14 cellular contexts compared by ENCODE assay signal in the genomic region with DNA sequence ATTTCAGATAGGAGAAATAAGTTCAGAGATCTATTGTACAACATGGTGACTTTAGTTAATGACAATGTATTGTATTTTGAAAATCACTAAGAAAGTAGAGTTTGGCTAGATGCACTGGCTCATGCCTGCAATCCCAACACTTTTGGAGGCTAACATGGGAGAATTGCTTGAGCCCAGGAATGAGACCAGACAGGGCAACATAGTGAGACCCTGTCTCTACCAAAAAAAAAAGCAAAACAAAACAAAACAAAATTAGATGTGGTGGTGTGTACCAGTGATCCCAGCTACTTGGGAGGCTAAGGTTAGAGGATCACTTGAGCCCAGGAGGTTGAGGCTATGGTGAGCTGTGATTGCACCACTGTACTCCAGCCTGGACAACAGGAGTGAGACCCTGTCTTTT. TPM values are rescaled to one million over a fixed set of nuclear protein-coding genes. Genes with fewer than 3 reads are reported as not detected.
DNase-seq lines count a peak whose midpoint lies in the region; ATAC-seq and TF ChIP-seq lines count a peak whose summit lies in the region.
"Had no signal": no experiment of that assay in that cellular context is flagged by ENCODE, and none has a peak within 500 bp of the region (broad histone marks: within the 10 kb centered on the region; RNA-seq: fewer than 3 reads in every experiment).

No MANE protein-coding gene starts in this region.

- no peaks in the 10 kb centered on the region for H3K9me3 Mint-ChIP-seq in activated CD8-positive, alpha-beta T cell treated with anti-CD3 and anti-CD28 coated beads, Interleukin-2, amount 10 ng/mL, durations not matched to agents 7 days and 5 days (ENCODE audit: insufficient read depth)
- no peaks in the 10 kb centered on the region for H3K9me3 Mint-ChIP-seq in activated CD8-positive, alpha-beta T cell treated with anti-CD3 and anti-CD28 coated beads for 36 hours
- no peaks in the 10 kb centered on the region for H3K9me3 Mint-ChIP-seq in stimulated activated naive CD8-positive, alpha-beta T cell treated with anti-CD3 and anti-CD28 coated beads, Interleukin-15, amount 100 ng/mL, for 72 hours
- peaks cover 5% of the 10 kb centered on the region for H3K9me3 Mint-ChIP-seq in activated T-helper 17 cell treated with anti-CD3 and anti-CD28 coated beads, Interleukin-2, amount 50 U/mL, for 72 hours
- H3K9me3 Mint-ChIP-seq: CD8-positive, alpha-beta T cell had no signal

- H3K4me1 Mint-ChIP-seq in activated CD8-positive, alpha-beta T cell treated with anti-CD3 and anti-CD28 coated beads, Interleukin-2, amount 10 ng/mL, durations not matched to agents 7 days and 5 days (ENCODE audit: low read depth), result peaks cover 24% of the 10 kb centered on the region
- H3K4me1 Mint-ChIP-seq in activated CD8-positive, alpha-beta T cell treated with anti-CD3 and anti-CD28 coated beads for 36 hours (ENCODE audit: low read depth), result peaks cover 24% of the 10 kb centered on the region
- H3K4me1 Mint-ChIP-seq in stimulated activated naive CD8-positive, alpha-beta T cell treated with anti-CD3 and anti-CD28 coated beads, Interleukin-15, amount 100 ng/mL, for 72 hours, result peaks cover 13% of the 10 kb centered on the region
- H3K4me1 Mint-ChIP-seq in activated T-helper 17 cell treated with anti-CD3 and anti-CD28 coated beads, Interleukin-2, amount 50 U/mL, for 72 hours, result peaks cover 11% of the 10 kb centered on the region

- ATAC-seq in activated CD8-positive, alpha-beta T cell treated with anti-CD3 and anti-CD28 coated beads, Interleukin-2, amount 10 ng/mL, durations not matched to agents 7 days and 5 days, result no peak
- no peak for ATAC-seq in activated CD8-positive, alpha-beta T cell treated with anti-CD3 and anti-CD28 coated beads for 36 hours
- ATAC-seq in stimulated activated naive CD8-positive, alpha-beta T cell treated with anti-CD3 and anti-CD28 coated beads, Interleukin-15, amount 100 ng/mL, for 72 hours, result peak; percentile 19
- no peak for ATAC-seq in stimulated activated naive CD8-positive, alpha-beta T cell treated with anti-CD3 and anti-CD28 coated beads, Interleukin-15, Interleukin-2, amounts not matched to agents 100 U/mL and 50 U/mL, for 24 hours
- ATAC-seq in activated T-helper 17 cell treated with anti-CD3 and anti-CD28 coated beads, Interleukin-2, amount 50 U/mL, for 72 hours (replicated peaks), result no peak
- no peak for ATAC-seq in GM19351 (IDR thresholded peaks at IDR 0.05; ENCODE audit: unreplicated experiment)
- ATAC-seq: CD8-positive, alpha-beta T cell had no signal

- H3K27ac Mint-ChIP-seq in activated CD8-positive, alpha-beta T cell treated with anti-CD3 and anti-CD28 coated beads, Interleukin-2, amount 10 ng/mL, durations not matched to agents 7 days and 5 days, result peak overlapping the region; percentile 58
- H3K27ac Mint-ChIP-seq in activated CD8-positive, alpha-beta T cell treated with anti-CD3 and anti-CD28 coated beads for 36 hours, result no peak overlapping the region
- H3K27ac Mint-ChIP-seq in stimulated activated naive CD8-positive, alpha-beta T cell treated with anti-CD3 and anti-CD28 coated beads, Interleukin-15, amount 100 ng/mL, for 72 hours, result no peak overlapping the region
- H3K27ac Mint-ChIP-seq in activated T-helper 17 cell treated with anti-CD3 and anti-CD28 coated beads, Interleukin-2, amount 50 U/mL, for 72 hours, result peak overlapping the region; percentile 66

- TF ChIP-seq CTCF in activated CD8-positive, alpha-beta T cell treated with anti-CD3 and anti-CD28 coated beads for 36 hours (IDR thresholded peaks at IDR 0.05), result no peak

- POLR2A ChIA-PET in activated CD8-positive, alpha-beta T cell treated with anti-CD3 and anti-CD28 coated beads, Interleukin-2, amount 10 ng/mL, durations not matched to agents 7 days and 5 days (lab: Charles Lee), result interaction anchor here (1.0 to 1.9 kb wide), 2 partner anchors 8 to 11 kb away, joined by 3 to 9 read pairs; no protein-coding TSS in a partner anchor
- POLR2A ChIA-PET in activated CD8-positive, alpha-beta T cell treated with anti-CD3 and anti-CD28 coated beads for 36 hours (lab: Charles Lee), result interaction anchor here (0.8 to 1.7 kb wide), 2 partner anchors 9 to 88 kb away, joined by 3 to 7 read pairs; no protein-coding TSS in a partner anchor

- no peak for DNase-seq in activated CD8-positive, alpha-beta T cell treated with anti-CD3 and anti-CD28 coated beads, Interleukin-2, amount 10 ng/mL, durations not matched to agents 7 days and 5 days
- no peak for DNase-seq in activated CD8-positive, alpha-beta T cell treated with anti-CD3 and anti-CD28 coated beads for 36 hours
- no peak for DNase-seq in stimulated activated naive CD8-positive, alpha-beta T cell treated with anti-CD3 and anti-CD28 coated beads, Interleukin-15, amount 100 ng/mL, for 72 hours
- DNase-seq in stimulated activated naive CD8-positive, alpha-beta T cell treated with anti-CD3 and anti-CD28 coated beads, Interleukin-15, Interleukin-2, amounts not matched to agents 100 U/mL and 50 U/mL, for 24 hours, result no peak
- DNase-seq in NCI-H510A (lab: John Stamatoyannopoulos, UW) (no peak), NCI-H1092 (lab: John Stamatoyannopoulos, UW) (no peak)
- DNase-seq: 8988T; Calu3; CD8-positive, alpha-beta T cell; DMS79 treated with DMSO at 0.1 percent for 48 hours; GF-D8 had no signal

- H3K36me3 Mint-ChIP-seq in activated CD8-positive, alpha-beta T cell treated with anti-CD3 and anti-CD28 coated beads, Interleukin-2, amount 10 ng/mL, durations not matched to agents 7 days and 5 days (ENCODE audit: low read depth), result peaks cover 46% of the 10 kb centered on the region
- H3K36me3 Mint-ChIP-seq in activated CD8-positive, alpha-beta T cell treated with anti-CD3 and anti-CD28 coated beads for 36 hours (ENCODE audit: low read depth), result peaks cover 24% of the 10 kb centered on the region
- H3K36me3 Mint-ChIP-seq in activated T-helper 17 cell treated with anti-CD3 and anti-CD28 coated beads, Interleukin-2, amount 50 U/mL, for 72 hours (ENCODE audit: low read depth), result peaks cover 41% of the 10 kb centered on the region

- H3K4me3 Mint-ChIP-seq in activated CD8-positive, alpha-beta T cell treated with anti-CD3 and anti-CD28 coated beads, Interleukin-2, amount 10 ng/mL, durations not matched to agents 7 days and 5 days, result no peak overlapping the region
- H3K4me3 Mint-ChIP-seq in activated CD8-positive, alpha-beta T cell treated with anti-CD3 and anti-CD28 coated beads for 36 hours, result no peak overlapping the region
- H3K4me3 Mint-ChIP-seq in stimulated activated naive CD8-positive, alpha-beta T cell treated with anti-CD3 and anti-CD28 coated beads, Interleukin-15, amount 100 ng/mL, for 72 hours, result no peak overlapping the region
- H3K4me3 Mint-ChIP-seq in activated T-helper 17 cell treated with anti-CD3 and anti-CD28 coated beads, Interleukin-2, amount 50 U/mL, for 72 hours, result no peak overlapping the region
- H3K4me3 Mint-ChIP-seq: CD14-positive monocyte; CD8-positive, alpha-beta T cell had no signal

- intact Hi-C loops in activated CD8-positive, alpha-beta T cell treated with anti-CD3 and anti-CD28 coated beads for 36 hours (cut with micrococcal nuclease), result no loop called here

- CTCF ChIA-PET in activated CD8-positive, alpha-beta T cell treated with anti-CD3 and anti-CD28 coated beads, Interleukin-2, amount 10 ng/mL, durations not matched to agents 7 days and 5 days (lab: Charles Lee), result no interaction called here
- CTCF ChIA-PET in activated CD8-positive, alpha-beta T cell treated with anti-CD3 and anti-CD28 coated beads for 36 hours (lab: Charles Lee), result no interaction called here

- H3K27me3 Mint-ChIP-seq in activated CD8-positive, alpha-beta T cell treated with anti-CD3 and anti-CD28 coated beads, Interleukin-2, amount 10 ng/mL, durations not matched to agents 7 days and 5 days (ENCODE audit: low read depth), result no peaks in the 10 kb centered on the region
- H3K27me3 Mint-ChIP-seq in activated CD8-positive, alpha-beta T cell treated with anti-CD3 and anti-CD28 coated beads for 36 hours, result no peaks in the 10 kb centered on the region
- H3K27me3 Mint-ChIP-seq in stimulated activated naive CD8-positive, alpha-beta T cell treated with anti-CD3 and anti-CD28 coated beads, Interleukin-15, amount 100 ng/mL, for 72 hours, result no peaks in the 10 kb centered on the region
- no peaks in the 10 kb centered on the region for H3K27me3 Mint-ChIP-seq in activated T-helper 17 cell treated with anti-CD3 and anti-CD28 coated beads, Interleukin-2, amount 50 U/mL, for 72 hours

RNA-seq across cellular contexts. Expression of a gene that starts 27.2 kb away (rescaled TPM):
- total RNA-seq in activated CD8-positive, alpha-beta T cell treated with anti-CD3 and anti-CD28 coated beads, Interleukin-2, amount 10 ng/mL, durations not matched to agents 7 days and 5 days, result 100 to 1,000 TPM; 216 to 234 TPM
- 100 to 1,000 TPM; 244 to 256 TPM for total RNA-seq in activated CD8-positive, alpha-beta T cell treated with anti-CD3 and anti-CD28 coated beads for 36 hours
- total RNA-seq in activated T-helper 17 cell treated with anti-CD3 and anti-CD28 coated beads, Interleukin-2, amount 50 U/mL, for 72 hours, result 100 to 1,000 TPM; 215 to 269 TPM

Comparison
In these comparisons a context has a peak if more than half of its experiments do, and no peak if none do; other contexts are left out.
1. H3K27ac Mint-ChIP-seq: peak in activated CD8-positive, alpha-beta T cell treated with anti-CD3 and anti-CD28 coated beads, Interleukin-2, amount 10 ng/mL, durations not matched to agents 7 days and 5 days (single experiment) and activated T-helper 17 cell treated with anti-CD3 and anti-CD28 coated beads, Interleukin-2, amount 50 U/mL, for 72 hours (single experiment); none in activated CD8-positive, alpha-beta T cell treated with anti-CD3 and anti-CD28 coated beads for 36 hours (single experiment) and stimulated activated naive CD8-positive, alpha-beta T cell treated with anti-CD3 and anti-CD28 coated beads, Interleukin-15, amount 100 ng/mL, for 72 hours (0 of 2).